In the genomic region with DNA sequence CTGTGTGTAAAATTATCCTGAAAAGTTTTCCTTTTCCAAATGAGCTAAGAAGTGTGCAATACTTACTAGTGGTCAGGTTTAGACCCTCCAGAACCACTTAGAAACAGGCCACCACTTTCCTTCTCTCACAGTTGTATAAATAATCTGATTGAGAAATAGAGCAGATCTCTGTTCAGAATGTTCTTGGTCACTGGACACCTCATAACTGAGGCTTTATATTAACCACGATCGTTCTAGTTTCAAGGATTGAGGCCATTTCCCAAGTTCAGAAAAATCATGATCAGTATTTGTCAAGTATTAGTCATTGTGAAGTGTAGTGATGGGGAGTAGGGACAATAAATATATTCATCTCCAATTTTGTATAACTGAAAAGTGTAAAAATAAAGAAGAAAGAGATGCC, we compare ENCODE assay signal across 2 cellular contexts.
TF ChIP-seq lines count a peak whose summit lies in the region.

No MANE protein-coding gene starts in this region.

TF ChIP-seq in liver, 16 proteins besides CTCF, POLR2A, EP300 and RAD21 (continued from another document):
- TF ChIP-seq, protein P1, sequence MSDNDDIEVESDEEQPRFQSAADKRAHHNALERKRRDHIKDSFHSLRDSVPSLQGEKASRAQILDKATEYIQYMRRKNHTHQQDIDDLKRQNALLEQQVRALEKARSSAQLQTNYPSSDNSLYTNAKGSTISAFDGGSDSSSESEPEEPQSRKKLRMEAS (IDR thresholded peaks at IDR 0.05), result peak; percentile 27
- TF ChIP-seq RXRA (IDR thresholded peaks at IDR 0.05), result peak in 1 of 2 donors; percentile 38
- peak; percentile 20 for TF ChIP-seq SP1 (IDR thresholded peaks at IDR 0.05)
- no peak for TF ChIP-seq TAF1 (conservative IDR thresholded peaks at IDR 0.05)
- peak; percentile 20 to 51 for TF ChIP-seq HNF4A (conservative IDR thresholded peaks at IDR 0.05)
- peak; percentile 75 for TF ChIP-seq YY1 (IDR thresholded peaks at IDR 0.05)
- TF ChIP-seq, protein P2, sequence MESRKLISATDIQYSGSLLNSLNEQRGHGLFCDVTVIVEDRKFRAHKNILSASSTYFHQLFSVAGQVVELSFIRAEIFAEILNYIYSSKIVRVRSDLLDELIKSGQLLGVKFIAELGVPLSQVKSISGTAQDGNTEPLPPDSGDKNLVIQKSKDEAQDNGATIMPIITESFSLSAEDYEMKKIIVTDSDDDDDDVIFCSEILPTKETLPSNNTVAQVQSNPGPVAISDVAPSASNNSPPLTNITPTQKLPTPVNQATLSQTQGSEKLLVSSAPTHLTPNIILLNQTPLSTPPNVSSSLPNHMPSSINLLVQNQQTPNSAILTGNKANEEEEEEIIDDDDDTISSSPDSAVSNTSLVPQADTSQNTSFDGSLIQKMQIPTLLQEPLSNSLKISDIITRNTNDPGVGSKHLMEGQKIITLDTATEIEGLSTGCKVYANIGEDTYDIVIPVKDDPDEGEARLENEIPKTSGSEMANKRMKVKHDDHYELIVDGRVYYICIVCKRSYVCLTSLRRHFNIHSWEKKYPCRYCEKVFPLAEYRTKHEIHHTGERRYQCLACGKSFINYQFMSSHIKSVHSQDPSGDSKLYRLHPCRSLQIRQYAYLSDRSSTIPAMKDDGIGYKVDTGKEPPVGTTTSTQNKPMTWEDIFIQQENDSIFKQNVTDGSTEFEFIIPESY (IDR thresholded peaks at IDR 0.05), result peak; percentile 26
- no peak for TF ChIP-seq HNF4G (IDR thresholded peaks at IDR 0.05)
- TF ChIP-seq, protein P3, sequence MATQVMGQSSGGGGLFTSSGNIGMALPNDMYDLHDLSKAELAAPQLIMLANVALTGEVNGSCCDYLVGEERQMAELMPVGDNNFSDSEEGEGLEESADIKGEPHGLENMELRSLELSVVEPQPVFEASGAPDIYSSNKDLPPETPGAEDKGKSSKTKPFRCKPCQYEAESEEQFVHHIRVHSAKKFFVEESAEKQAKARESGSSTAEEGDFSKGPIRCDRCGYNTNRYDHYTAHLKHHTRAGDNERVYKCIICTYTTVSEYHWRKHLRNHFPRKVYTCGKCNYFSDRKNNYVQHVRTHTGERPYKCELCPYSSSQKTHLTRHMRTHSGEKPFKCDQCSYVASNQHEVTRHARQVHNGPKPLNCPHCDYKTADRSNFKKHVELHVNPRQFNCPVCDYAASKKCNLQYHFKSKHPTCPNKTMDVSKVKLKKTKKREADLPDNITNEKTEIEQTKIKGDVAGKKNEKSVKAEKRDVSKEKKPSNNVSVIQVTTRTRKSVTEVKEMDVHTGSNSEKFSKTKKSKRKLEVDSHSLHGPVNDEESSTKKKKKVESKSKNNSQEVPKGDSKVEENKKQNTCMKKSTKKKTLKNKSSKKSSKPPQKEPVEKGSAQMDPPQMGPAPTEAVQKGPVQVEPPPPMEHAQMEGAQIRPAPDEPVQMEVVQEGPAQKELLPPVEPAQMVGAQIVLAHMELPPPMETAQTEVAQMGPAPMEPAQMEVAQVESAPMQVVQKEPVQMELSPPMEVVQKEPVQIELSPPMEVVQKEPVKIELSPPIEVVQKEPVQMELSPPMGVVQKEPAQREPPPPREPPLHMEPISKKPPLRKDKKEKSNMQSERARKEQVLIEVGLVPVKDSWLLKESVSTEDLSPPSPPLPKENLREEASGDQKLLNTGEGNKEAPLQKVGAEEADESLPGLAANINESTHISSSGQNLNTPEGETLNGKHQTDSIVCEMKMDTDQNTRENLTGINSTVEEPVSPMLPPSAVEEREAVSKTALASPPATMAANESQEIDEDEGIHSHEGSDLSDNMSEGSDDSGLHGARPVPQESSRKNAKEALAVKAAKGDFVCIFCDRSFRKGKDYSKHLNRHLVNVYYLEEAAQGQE (IDR thresholded peaks at IDR 0.05), result no peak

TF ChIP-seq in HepG2, 621 proteins besides CTCF, POLR2A, EP300 and RAD21 (continued from another document):
- TF ChIP-seq, protein P4, sequence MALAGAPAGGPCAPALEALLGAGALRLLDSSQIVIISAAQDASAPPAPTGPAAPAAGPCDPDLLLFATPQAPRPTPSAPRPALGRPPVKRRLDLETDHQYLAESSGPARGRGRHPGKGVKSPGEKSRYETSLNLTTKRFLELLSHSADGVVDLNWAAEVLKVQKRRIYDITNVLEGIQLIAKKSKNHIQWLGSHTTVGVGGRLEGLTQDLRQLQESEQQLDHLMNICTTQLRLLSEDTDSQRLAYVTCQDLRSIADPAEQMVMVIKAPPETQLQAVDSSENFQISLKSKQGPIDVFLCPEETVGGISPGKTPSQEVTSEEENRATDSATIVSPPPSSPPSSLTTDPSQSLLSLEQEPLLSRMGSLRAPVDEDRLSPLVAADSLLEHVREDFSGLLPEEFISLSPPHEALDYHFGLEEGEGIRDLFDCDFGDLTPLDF (CRISPR knock-in tag; IDR thresholded peaks at IDR 0.05), result no peak
- TF ChIP-seq EEA1 (CRISPR knock-in tag; IDR thresholded peaks at IDR 0.05; ENCODE audit: borderline replicate concordance) (no peak), MXD4 (CRISPR knock-in tag; IDR thresholded peaks at IDR 0.05) (no peak), ZNF780A (CRISPR knock-in tag; IDR thresholded peaks at IDR 0.05) (no peak), ZFY (CRISPR knock-in tag; IDR thresholded peaks at IDR 0.05) (no peak)
- TF ChIP-seq, protein P5, sequence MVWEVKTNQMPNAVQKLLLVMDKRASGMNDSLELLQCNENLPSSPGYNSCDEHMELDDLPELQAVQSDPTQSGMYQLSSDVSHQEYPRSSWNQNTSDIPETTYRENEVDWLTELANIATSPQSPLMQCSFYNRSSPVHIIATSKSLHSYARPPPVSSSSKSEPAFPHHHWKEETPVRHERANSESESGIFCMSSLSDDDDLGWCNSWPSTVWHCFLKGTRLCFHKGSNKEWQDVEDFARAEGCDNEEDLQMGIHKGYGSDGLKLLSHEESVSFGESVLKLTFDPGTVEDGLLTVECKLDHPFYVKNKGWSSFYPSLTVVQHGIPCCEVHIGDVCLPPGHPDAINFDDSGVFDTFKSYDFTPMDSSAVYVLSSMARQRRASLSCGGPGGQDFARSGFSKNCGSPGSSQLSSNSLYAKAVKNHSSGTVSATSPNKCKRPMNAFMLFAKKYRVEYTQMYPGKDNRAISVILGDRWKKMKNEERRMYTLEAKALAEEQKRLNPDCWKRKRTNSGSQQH (CRISPR knock-in tag; IDR thresholded peaks at IDR 0.05; ENCODE audit: low read depth), result no peak
- TF ChIP-seq, protein P6, sequence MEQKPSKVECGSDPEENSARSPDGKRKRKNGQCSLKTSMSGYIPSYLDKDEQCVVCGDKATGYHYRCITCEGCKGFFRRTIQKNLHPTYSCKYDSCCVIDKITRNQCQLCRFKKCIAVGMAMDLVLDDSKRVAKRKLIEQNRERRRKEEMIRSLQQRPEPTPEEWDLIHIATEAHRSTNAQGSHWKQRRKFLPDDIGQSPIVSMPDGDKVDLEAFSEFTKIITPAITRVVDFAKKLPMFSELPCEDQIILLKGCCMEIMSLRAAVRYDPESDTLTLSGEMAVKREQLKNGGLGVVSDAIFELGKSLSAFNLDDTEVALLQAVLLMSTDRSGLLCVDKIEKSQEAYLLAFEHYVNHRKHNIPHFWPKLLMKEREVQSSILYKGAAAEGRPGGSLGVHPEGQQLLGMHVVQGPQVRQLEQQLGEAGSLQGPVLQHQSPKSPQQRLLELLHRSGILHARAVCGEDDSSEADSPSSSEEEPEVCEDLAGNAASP (CRISPR knock-in tag; IDR thresholded peaks at IDR 0.05; ENCODE audit: borderline replicate concordance), result no peak
- TF ChIP-seq, protein P7, sequence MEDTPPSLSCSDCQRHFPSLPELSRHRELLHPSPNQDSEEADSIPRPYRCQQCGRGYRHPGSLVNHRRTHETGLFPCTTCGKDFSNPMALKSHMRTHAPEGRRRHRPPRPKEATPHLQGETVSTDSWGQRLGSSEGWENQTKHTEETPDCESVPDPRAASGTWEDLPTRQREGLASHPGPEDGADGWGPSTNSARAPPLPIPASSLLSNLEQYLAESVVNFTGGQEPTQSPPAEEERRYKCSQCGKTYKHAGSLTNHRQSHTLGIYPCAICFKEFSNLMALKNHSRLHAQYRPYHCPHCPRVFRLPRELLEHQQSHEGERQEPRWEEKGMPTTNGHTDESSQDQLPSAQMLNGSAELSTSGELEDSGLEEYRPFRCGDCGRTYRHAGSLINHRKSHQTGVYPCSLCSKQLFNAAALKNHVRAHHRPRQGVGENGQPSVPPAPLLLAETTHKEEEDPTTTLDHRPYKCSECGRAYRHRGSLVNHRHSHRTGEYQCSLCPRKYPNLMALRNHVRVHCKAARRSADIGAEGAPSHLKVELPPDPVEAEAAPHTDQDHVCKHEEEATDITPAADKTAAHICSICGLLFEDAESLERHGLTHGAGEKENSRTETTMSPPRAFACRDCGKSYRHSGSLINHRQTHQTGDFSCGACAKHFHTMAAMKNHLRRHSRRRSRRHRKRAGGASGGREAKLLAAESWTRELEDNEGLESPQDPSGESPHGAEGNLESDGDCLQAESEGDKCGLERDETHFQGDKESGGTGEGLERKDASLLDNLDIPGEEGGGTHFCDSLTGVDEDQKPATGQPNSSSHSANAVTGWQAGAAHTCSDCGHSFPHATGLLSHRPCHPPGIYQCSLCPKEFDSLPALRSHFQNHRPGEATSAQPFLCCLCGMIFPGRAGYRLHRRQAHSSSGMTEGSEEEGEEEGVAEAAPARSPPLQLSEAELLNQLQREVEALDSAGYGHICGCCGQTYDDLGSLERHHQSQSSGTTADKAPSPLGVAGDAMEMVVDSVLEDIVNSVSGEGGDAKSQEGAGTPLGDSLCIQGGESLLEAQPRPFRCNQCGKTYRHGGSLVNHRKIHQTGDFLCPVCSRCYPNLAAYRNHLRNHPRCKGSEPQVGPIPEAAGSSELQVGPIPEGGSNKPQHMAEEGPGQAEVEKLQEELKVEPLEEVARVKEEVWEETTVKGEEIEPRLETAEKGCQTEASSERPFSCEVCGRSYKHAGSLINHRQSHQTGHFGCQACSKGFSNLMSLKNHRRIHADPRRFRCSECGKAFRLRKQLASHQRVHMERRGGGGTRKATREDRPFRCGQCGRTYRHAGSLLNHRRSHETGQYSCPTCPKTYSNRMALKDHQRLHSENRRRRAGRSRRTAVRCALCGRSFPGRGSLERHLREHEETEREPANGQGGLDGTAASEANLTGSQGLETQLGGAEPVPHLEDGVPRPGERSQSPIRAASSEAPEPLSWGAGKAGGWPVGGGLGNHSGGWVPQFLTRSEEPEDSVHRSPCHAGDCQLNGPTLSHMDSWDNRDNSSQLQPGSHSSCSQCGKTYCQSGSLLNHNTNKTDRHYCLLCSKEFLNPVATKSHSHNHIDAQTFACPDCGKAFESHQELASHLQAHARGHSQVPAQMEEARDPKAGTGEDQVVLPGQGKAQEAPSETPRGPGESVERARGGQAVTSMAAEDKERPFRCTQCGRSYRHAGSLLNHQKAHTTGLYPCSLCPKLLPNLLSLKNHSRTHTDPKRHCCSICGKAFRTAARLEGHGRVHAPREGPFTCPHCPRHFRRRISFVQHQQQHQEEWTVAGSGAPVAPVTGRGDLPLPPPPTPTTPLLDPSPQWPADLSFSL (CRISPR knock-in tag; IDR thresholded peaks at IDR 0.05), result no peak
- TF ChIP-seq, protein P8, sequence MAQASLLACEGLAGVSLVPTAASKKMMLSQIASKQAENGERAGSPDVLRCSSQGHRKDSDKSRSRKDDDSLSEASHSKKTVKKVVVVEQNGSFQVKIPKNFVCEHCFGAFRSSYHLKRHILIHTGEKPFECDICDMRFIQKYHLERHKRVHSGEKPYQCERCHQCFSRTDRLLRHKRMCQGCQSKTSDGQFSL (CRISPR knock-in tag; IDR thresholded peaks at IDR 0.05), result no peak
